In genomic region chr17:39462644-39463375, GRCh38 we compare ENCODE assay signal across 8 cellular contexts. TPM values are rescaled to one million over a fixed set of nuclear protein-coding genes. Genes with fewer than 3 reads are reported as not detected.
DNase-seq lines count a peak whose midpoint lies in the region; ATAC-seq and TF ChIP-seq lines count a peak whose summit lies in the region.

No MANE protein-coding gene starts in this region.

- no peak for TF ChIP-seq CTCF in lower leg skin (IDR thresholded peaks at IDR 0.05)

- peak; percentile 34 for DNase-seq in ELR (ENCODE audit: low read depth)
- DNase-seq in NCI-H69 (lab: John Stamatoyannopoulos, UW): peak; percentile 40
- DNase-seq in caudate nucleus (lab: John Stamatoyannopoulos, UW): peak in 4 of 61 donors; percentile 1 to 27 (median 9)
- peak in 1 of 2 donors; percentile 84 for DNase-seq in lower leg skin (ENCODE audit: low spot score in 2 of 2)
- no peak for DNase-seq in T1000 (lab: John Stamatoyannopoulos, UW)

- 1 to 2% methylated on average over 23 to 27 of the region's 27 CpGs for WGBS in lower leg skin, 2 donors
- 3% methylated on average over 27 of the region's 27 CpGs for WGBS in thymus

- TF ChIP-seq POLR2A in lower leg skin (IDR thresholded peaks at IDR 0.05): no peak

- intact Hi-C loops in lower leg skin (cut with DNase I; ENCODE audit: low total_unique reads): no loop called here

- H3K4me3 ChIP-seq in lower leg skin (ENCODE audit: low read depth, poor library complexity, severe bottlenecking) (peak overlapping the region; percentile 61), thymus (ENCODE audit: low read length) (peak overlapping the region; percentile 79)

- no peaks in the 10 kb centered on the region for H3K36me3 ChIP-seq in thymus (ENCODE audit: control insufficient read depth, insufficient read depth)

- no peaks in the 10 kb centered on the region for H3K27me3 ChIP-seq in thymus (ENCODE audit: control insufficient read depth, insufficient read depth)

- no peaks in the 10 kb centered on the region for H3K4me1 ChIP-seq in thymus (ENCODE audit: control insufficient read depth, insufficient read depth, low read length)

- ATAC-seq in HG02623 (IDR thresholded peaks at IDR 0.05; ENCODE audit: unreplicated experiment) (no peak), HG03460 (IDR thresholded peaks at IDR 0.05; ENCODE audit: unreplicated experiment) (no peak)

- H3K27ac ChIP-seq in caudate nucleus (ENCODE audit: low read depth, low read length): peak overlapping the region; percentile 77
- no peak overlapping the region for H3K27ac ChIP-seq in thymus (ENCODE audit: low read depth)

- no peaks in the 10 kb centered on the region for H3K9me3 ChIP-seq in thymus (ENCODE audit: control insufficient read depth)

RNA-seq across cellular contexts. Expression of gene CDK12, which starts 1.5 kb away (rescaled TPM):
- total RNA-seq in lower leg skin: 10 to 100 TPM; 33.9 to 56.8 (median 46.5) TPM
- 14.2 TPM for polyA plus RNA-seq in thymus

RNA-seq across cellular contexts. Expression of gene MED1, which starts 11.7 kb away (rescaled TPM):
- 10 to 100 TPM; 20.8 to 38.3 (median 25.9) TPM for total RNA-seq in lower leg skin
- polyA plus RNA-seq in thymus: 10.9 TPM
